Comparison of ENCODE assay signal across 1 cellular context in the genomic region with DNA sequence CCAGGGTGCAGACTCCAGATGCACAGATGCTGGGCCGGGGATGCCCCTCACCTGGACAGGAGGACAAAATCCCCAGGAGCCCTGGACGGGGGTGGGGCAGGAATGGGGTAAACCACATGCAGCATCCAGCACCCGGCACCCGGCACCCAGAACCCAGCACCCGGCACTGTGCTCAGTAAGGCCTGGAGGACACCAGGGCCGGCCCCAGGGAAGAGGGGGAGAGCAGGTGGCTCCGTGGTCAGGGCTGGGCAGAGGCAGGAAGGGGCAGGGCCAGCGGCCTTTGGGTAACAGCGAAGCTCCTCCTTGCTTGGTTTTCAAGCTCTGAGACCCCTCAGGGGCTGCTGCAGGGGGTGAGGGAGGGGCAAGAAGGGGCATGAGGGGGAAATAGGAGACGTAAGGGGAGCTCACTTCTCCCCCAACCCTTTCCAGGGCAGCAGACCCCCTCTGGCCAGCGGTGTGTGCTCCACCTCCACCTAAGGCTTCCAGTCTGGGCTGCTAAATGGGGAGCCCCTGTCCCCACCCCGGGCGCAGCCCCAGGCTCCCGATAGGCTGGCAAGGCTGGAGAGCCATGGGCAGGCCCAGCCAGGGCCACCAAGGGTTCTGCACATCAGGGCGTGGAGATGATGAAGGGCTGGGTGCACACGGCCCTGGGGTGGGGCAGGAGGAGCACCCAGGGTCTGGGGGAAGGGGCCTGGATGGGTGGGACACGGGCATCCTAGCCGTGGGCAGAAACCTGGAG.
TF ChIP-seq lines count a peak whose summit lies in the region.

No MANE protein-coding gene starts in this region.

TF ChIP-seq in liver, 16 proteins besides CTCF, POLR2A, EP300 and RAD21 (continued from another document):
- TF ChIP-seq ZBTB33 (IDR thresholded peaks at IDR 0.05) (no peak), GABPA (IDR thresholded peaks at IDR 0.05 in 1 of 2, conservative IDR thresholded peaks at IDR 0.05 in 1 of 2) (no peak), FOXA1 (IDR thresholded peaks at IDR 0.05) (no peak), NR2F2 (IDR thresholded peaks at IDR 0.05) (no peak), HNF4G (IDR thresholded peaks at IDR 0.05) (no peak), SP1 (IDR thresholded peaks at IDR 0.05) (no peak)
